Comparison of ENCODE assay signal across 25 cellular contexts in genomic region chr4:39731908-39732307, GRCh38.
"Had no signal": no experiment of that assay in that cellular context is flagged by ENCODE, and none has a peak within 500 bp of the region (broad histone marks: within the 10 kb centered on the region; RNA-seq: fewer than 3 reads in every experiment).

No MANE protein-coding gene starts in this region.

- H3K4me3 ChIP-seq: lower lobe of right lung, sigmoid colon, testis, vagina had no signal

- H3K27ac ChIP-seq: lower lobe of right lung, sigmoid colon, testis, vagina, WERI-Rb-1 had no signal

- ATAC-seq: activated CD8-positive, alpha-beta T cell treated with anti-CD3 and anti-CD28 coated beads for 36 hours; activated naive CD8-positive, alpha-beta T cell treated with anti-CD3 and anti-CD28 coated beads, Interleukin-2, amount 50 U/mL, for 24 hours; left lobe of liver; lower lobe of right lung; naive thymus-derived CD4-positive, alpha-beta T cell had no signal

- H3K4me3 Mint-ChIP-seq: activated CD4-positive, alpha-beta T cell treated with anti-CD3 and anti-CD28 coated beads, Interleukin-2, amount 10 ng/mL, durations not matched to agents 7 days and 5 days; activated CD8-positive, alpha-beta T cell treated with anti-CD3 and anti-CD28 coated beads for 36 hours; activated naive CD8-positive, alpha-beta T cell treated with anti-CD3 and anti-CD28 coated beads, Interleukin-2, amount 50 U/mL, for 24 hours; activated T-helper 1 cell treated with anti-CD3 and anti-CD28 coated beads, Interleukin-12 subunit alpha, Interleukin-12 subunit beta, Interleukin-2, Interleukin-4 antibody, amounts not matched to agents 30 ng/mL and 10 ng/mL and 1 ng/mL, durations not matched to agents 14 hours and 24 hours and 36 hours; dendritic cell treated with granulocyte-macrophage colony-stimulating factor and Interleukin-4, amounts not matched to agents 40 ng/mL and 50 ng/mL, for 4 days; naive thymus-derived CD4-positive, alpha-beta T cell; neural crest cell had no signal

- H3K9me3 ChIP-seq: lower lobe of right lung, sigmoid colon, testis, vagina had no signal

- H3K9me3 Mint-ChIP-seq: activated CD4-positive, alpha-beta T cell treated with anti-CD3 and anti-CD28 coated beads, Interleukin-2, amount 10 ng/mL, durations not matched to agents 7 days and 5 days; activated CD8-positive, alpha-beta T cell treated with anti-CD3 and anti-CD28 coated beads for 36 hours; activated naive CD8-positive, alpha-beta T cell treated with anti-CD3 and anti-CD28 coated beads, Interleukin-2, amount 50 U/mL, for 24 hours; activated T-helper 1 cell treated with anti-CD3 and anti-CD28 coated beads, Interleukin-12 subunit alpha, Interleukin-12 subunit beta, Interleukin-2, Interleukin-4 antibody, amounts not matched to agents 30 ng/mL and 10 ng/mL and 1 ng/mL, durations not matched to agents 14 hours and 24 hours and 36 hours; dendritic cell treated with granulocyte-macrophage colony-stimulating factor and Interleukin-4, amounts not matched to agents 40 ng/mL and 50 ng/mL, for 4 days; naive thymus-derived CD4-positive, alpha-beta T cell; neural crest cell had no signal

- H3K27me3 ChIP-seq: sigmoid colon, testis, vagina had no signal

- H3K4me1 ChIP-seq: testis had no signal

- H3K36me3 ChIP-seq: sigmoid colon, vagina had no signal

- DNase-seq: activated CD4-positive, alpha-beta T cell treated with anti-CD3 and anti-CD28 coated beads, Interleukin-2, amount 10 ng/mL, durations not matched to agents 7 days and 5 days; activated CD4-positive, CD25-positive, alpha-beta regulatory T cell treated with anti-CD3 and anti-CD28 coated beads, Interleukin-2, amount 50 U/mL, for 72 hours; activated CD8-positive, alpha-beta T cell treated with anti-CD3 and anti-CD28 coated beads for 36 hours; activated gamma-delta T cell; activated naive CD4-positive, alpha-beta T cell treated with anti-CD3 and anti-CD28 coated beads, Interleukin-2, amount 50 U/mL, for 16 hours; activated naive CD8-positive, alpha-beta T cell treated with anti-CD3 and anti-CD28 coated beads, Interleukin-2, amount 50 U/mL, for 24 hours; effector CD4-positive, alpha-beta T cell; erythroblast; kidney; lower lobe of right lung; naive thymus-derived CD4-positive, alpha-beta T cell; occipital lobe; posterior cingulate gyrus; sigmoid colon; stimulated activated CD4-positive, alpha-beta T cell treated with anti-CD3 and anti-CD28 coated beads, Interleukin-4, amount 100 ng/mL, for 1 hour; stimulated activated naive CD4-positive, alpha-beta T cell; testis; trophoblast cell; WERI-Rb-1 had no signal

- H3K27ac Mint-ChIP-seq: activated CD4-positive, alpha-beta T cell treated with anti-CD3 and anti-CD28 coated beads, Interleukin-2, amount 10 ng/mL, durations not matched to agents 7 days and 5 days; activated CD8-positive, alpha-beta T cell treated with anti-CD3 and anti-CD28 coated beads for 36 hours; activated naive CD8-positive, alpha-beta T cell treated with anti-CD3 and anti-CD28 coated beads, Interleukin-2, amount 50 U/mL, for 24 hours; activated T-helper 1 cell treated with anti-CD3 and anti-CD28 coated beads, Interleukin-12 subunit alpha, Interleukin-12 subunit beta, Interleukin-2, Interleukin-4 antibody, amounts not matched to agents 30 ng/mL and 10 ng/mL and 1 ng/mL, durations not matched to agents 14 hours and 24 hours and 36 hours; dendritic cell treated with granulocyte-macrophage colony-stimulating factor and Interleukin-4, amounts not matched to agents 40 ng/mL and 50 ng/mL, for 4 days had no signal

- H3K27me3 Mint-ChIP-seq: activated CD4-positive, alpha-beta T cell treated with anti-CD3 and anti-CD28 coated beads, Interleukin-2, amount 10 ng/mL, durations not matched to agents 7 days and 5 days; activated CD8-positive, alpha-beta T cell treated with anti-CD3 and anti-CD28 coated beads for 36 hours; activated naive CD8-positive, alpha-beta T cell treated with anti-CD3 and anti-CD28 coated beads, Interleukin-2, amount 50 U/mL, for 24 hours; dendritic cell treated with granulocyte-macrophage colony-stimulating factor and Interleukin-4, amounts not matched to agents 40 ng/mL and 50 ng/mL, for 4 days; naive thymus-derived CD4-positive, alpha-beta T cell had no signal

- FAIRE-seq: endometrium, kidney had no signal
